8 cellular contexts compared by ENCODE assay signal in genomic region chr12:92034858-92035401, GRCh38.
DNase-seq lines count a peak whose midpoint lies in the region; ATAC-seq and TF ChIP-seq lines count a peak whose summit lies in the region.

No MANE protein-coding gene starts in this region.

- no peaks in the 10 kb centered on the region for H4K20me1 ChIP-seq in SU-DHL-6 (ENCODE audit: low read depth, low read length)

- H3K4me1 ChIP-seq in ES-I3 (ENCODE audit: insufficient read depth, low read length): peaks cover 25% of the 10 kb centered on the region

- no peak for TF ChIP-seq CTCF in LNCaP clone FGC (IDR thresholded peaks at IDR 0.05; ENCODE audit: control insufficient read depth, extremely low read depth, insufficient read depth)
- TF ChIP-seq CTCF in SU-DHL-6 (IDR thresholded peaks at IDR 0.05; ENCODE audit: insufficient read depth, low read length, poor library complexity, severe bottlenecking): no peak
- no peak for TF ChIP-seq CTCF in brain (conservative IDR thresholded peaks at IDR 0.05)

- H3K9ac ChIP-seq in ES-I3 (ENCODE audit: low read depth, low read length) (peak overlapping the region; percentile 16; the same call in 1 of the 2 replicates), SU-DHL-6 (ENCODE audit: low read length) (no peak overlapping the region)

- no peaks in the 10 kb centered on the region for H3K9me3 Mint-ChIP-seq in brain

- H3K27me3 ChIP-seq in SU-DHL-6 (ENCODE audit: low read length): no peaks in the 10 kb centered on the region

- peak overlapping the region; percentile 60 for H2AFZ ChIP-seq in SU-DHL-6 (ENCODE audit: low read depth, low read length, severe bottlenecking)

- H3K9me3 ChIP-seq in ES-I3 (ENCODE audit: control insufficient read depth, insufficient read depth, low read length): no peaks in the 10 kb centered on the region
- H3K9me3 ChIP-seq in SU-DHL-6 (ENCODE audit: insufficient read depth, low read length): no peaks in the 10 kb centered on the region

- peak overlapping the region; percentile 9; the same call in 1 of the 2 replicates for H3K4me3 ChIP-seq in LNCaP clone FGC (ENCODE audit: low read depth, low read length)
- no peak overlapping the region for H3K4me3 ChIP-seq in SU-DHL-6 (ENCODE audit: insufficient read depth, low read length, poor library complexity, severe bottlenecking)

- H3K27me3 Mint-ChIP-seq in brain: peaks cover 3% of the 10 kb centered on the region

- H3K4me3 Mint-ChIP-seq in brain: peak overlapping the region; percentile 52 to 84 (median 75)

- H3K36me3 ChIP-seq in ES-I3 (ENCODE audit: insufficient read depth, low read length) (no peaks in the 10 kb centered on the region), SU-DHL-6 (ENCODE audit: low read length) (no peaks in the 10 kb centered on the region)

- no peaks in the 10 kb centered on the region for H3F3A ChIP-seq in SU-DHL-6 (ENCODE audit: insufficient read depth)

- no peaks in the 10 kb centered on the region for H3K9me2 ChIP-seq in SU-DHL-6 (replicated peaks; ENCODE audit: insufficient read depth, low read length)

- peak overlapping the region; percentile 67 to 93 (median 86) for H3K27ac Mint-ChIP-seq in brain

- H3K36me3 Mint-ChIP-seq in brain: no peaks in the 10 kb centered on the region

- peak overlapping the region; percentile 38 for H3K4me2 ChIP-seq in SU-DHL-6 (ENCODE audit: low read depth, low read length, poor library complexity, severe bottlenecking)

- H3K4me1 Mint-ChIP-seq in brain: peaks cover 68% of the 10 kb centered on the region

- no peak overlapping the region for H3K27ac ChIP-seq in SU-DHL-6 (ENCODE audit: low read depth, low read length)

- H3K79me2 ChIP-seq in SU-DHL-6 (ENCODE audit: insufficient read depth, low read length): no peaks in the 10 kb centered on the region

- DNase-seq in LNCaP clone FGC (ENCODE audit: low read depth) (peak; percentile 4), kidney tubule cell (ENCODE audit: low spot score) (peak; percentile 77), SIG-M5 treated with dmso at 0.1 percent for 504 hours (lab: John Stamatoyannopoulos, UW; ENCODE audit: unreplicated experiment) (no peak)
- DNase-seq in stimulated activated CD4-positive, alpha-beta T cell treated with anti-CD3 and anti-CD28 coated beads, Interleukin-2, amount 100 ng/mL, for 24 hours: peak; percentile 41 to 48

- peak; percentile 84 for ATAC-seq in GM21723 (IDR thresholded peaks at IDR 0.05; ENCODE audit: unreplicated experiment)
